ENCODE assay signal across 8 cellular contexts in genomic region chr16:6684076-6684673, GRCh38.
DNase-seq lines count a peak whose midpoint lies in the region; ATAC-seq and TF ChIP-seq lines count a peak whose summit lies in the region.

No MANE protein-coding gene starts in this region.

- WGBS in GM23248 (ENCODE audit: low coverage in 1 of 2, low lambda C conversion rate in 2 of 2, missing lambda C conversion rate in 2 of 2), 2 experiments, result 1 to 3% methylated on average over 7 of the region's 7 CpGs
- 17% methylated on average over 7 of the region's 7 CpGs for WGBS in hepatocyte (ENCODE audit: low lambda C conversion rate, missing lambda C conversion rate)

- H3K4me2 ChIP-seq in GM23248 (ENCODE audit: unreplicated experiment) (no peak overlapping the region), hepatocyte (no peak overlapping the region)

- H3K9me2 ChIP-seq in GM23248 (ENCODE audit: insufficient read depth) (no peaks in the 10 kb centered on the region), hepatocyte (replicated peaks; ENCODE audit: insufficient read depth) (no peaks in the 10 kb centered on the region)

- TF ChIP-seq CTCF in Panc1 (IDR thresholded peaks at IDR 0.05) (peak; percentile 76), hepatocyte (IDR thresholded peaks at IDR 0.05; ENCODE audit: poor library complexity) (peak; percentile 86)

- H3K9me3 ChIP-seq in GM23248 (ENCODE audit: low read depth) (no peaks in the 10 kb centered on the region), Panc1 (ENCODE audit: control insufficient read depth, insufficient read depth, low read depth, low read length) (no peaks in the 10 kb centered on the region), hepatocyte (ENCODE audit: low read depth) (no peaks in the 10 kb centered on the region)

- DNase-seq in Caki2 (ENCODE audit: low read depth) (peak; percentile 61), GM23248 (peak; percentile 30), Panc1 (ENCODE audit: low read depth, low spot score) (peak; percentile 4), hepatocyte (ENCODE audit: low spot score) (peak; percentile 63), NCI-H446 treated with DMSO at 0.1 percent for 48 hours (lab: John Stamatoyannopoulos, UW) (no peak), KG1 (lab: John Stamatoyannopoulos, UW) (no peak)
- DNase-seq in NK-92 treated with Interleukin-12 subunit alpha and Interleukin-12 subunit beta, amount 100 ng/mL, for 24 hours (lab: John Stamatoyannopoulos, UW), result no peak

- ATAC-seq in Panc1 (peak; percentile 71), HG02642 (IDR thresholded peaks at IDR 0.05; ENCODE audit: poor library complexity, unreplicated experiment) (no peak)

- no TSS peak for BruUV-seq in Panc1 (replicated peaks; lab: Mats Ljungman, UMichigan)

- intact Hi-C loops in Panc1 (cut with micrococcal nuclease; ENCODE audit: unreplicated experiment), result loop anchor here (5.0 kb wide), 1 partner anchor 1488 kb away; no protein-coding TSS in a partner anchor

- H3K79me2 ChIP-seq in GM23248 (ENCODE audit: insufficient read depth) (no peaks in the 10 kb centered on the region), hepatocyte (no peaks in the 10 kb centered on the region)

- no peak overlapping the region for H3K9ac ChIP-seq in GM23248

- H3K27ac ChIP-seq in GM23248 (no peak overlapping the region), Panc1 (ENCODE audit: low read length) (no peak overlapping the region), hepatocyte (no peak overlapping the region)

- H3K4me3 ChIP-seq in GM23248 (no peak overlapping the region), Panc1 (ENCODE audit: low read depth in 2 of 2, low read length in 2 of 2) (no peak overlapping the region), hepatocyte (no peak overlapping the region)

- in situ Hi-C loops in Caki2 (cut with HindIII; ENCODE audit: low pct_unique_long_range_greater_than_20kb, low sequenced_read_pairs), result no loop called here
- in situ Hi-C loops in GM23248 (cut with MboI), result no loop called here
- in situ Hi-C loops in Panc1 (cut with HindIII; ENCODE audit: low pct_unique_long_range_greater_than_20kb, low sequenced_read_pairs), result no loop called here

- no peaks in the 10 kb centered on the region for H3K27me3 ChIP-seq in GM23248 (replicated peaks; ENCODE audit: insufficient read depth)
- no peaks in the 10 kb centered on the region for H3K27me3 ChIP-seq in Panc1 (ENCODE audit: control insufficient read depth, insufficient read depth, low read length)
- peaks cover 7% of the 10 kb centered on the region for H3K27me3 ChIP-seq in hepatocyte

- CTCF ChIA-PET in Panc1 (lab: Charles Lee), result no interaction called here

- H3K4me1 ChIP-seq in GM23248 (ENCODE audit: insufficient read depth), result no peaks in the 10 kb centered on the region
- no peaks in the 10 kb centered on the region for H3K4me1 ChIP-seq in Panc1 (ENCODE audit: control insufficient read depth, insufficient read depth, low read length)
- H3K4me1 ChIP-seq in hepatocyte (ENCODE audit: insufficient read depth), result no peaks in the 10 kb centered on the region

- H3K36me3 ChIP-seq in GM23248 (ENCODE audit: low read depth) (no peaks in the 10 kb centered on the region), Panc1 (ENCODE audit: control insufficient read depth, insufficient read depth, low read length) (no peaks in the 10 kb centered on the region), hepatocyte (replicated peaks; ENCODE audit: insufficient read depth, low read depth) (no peaks in the 10 kb centered on the region)

- POLR2A ChIA-PET in Panc1 (lab: Charles Lee), result no interaction called here

- H3F3A ChIP-seq in GM23248 (ENCODE audit: insufficient read depth), result no peaks in the 10 kb centered on the region

- H2AFZ ChIP-seq in GM23248 (no peak overlapping the region), hepatocyte (no peak overlapping the region)

- no peaks in the 10 kb centered on the region for H4K20me1 ChIP-seq in GM23248 (ENCODE audit: insufficient read depth)
- H4K20me1 ChIP-seq in hepatocyte (ENCODE audit: insufficient read depth, poor library complexity, severe bottlenecking), result no peaks in the 10 kb centered on the region

Comparison
In these comparisons a context has a peak if more than half of its experiments do, and no peak if none do; other contexts are left out.
1. DNase-seq: peak in Caki2 (single experiment), GM23248 (single experiment), Panc1 (single experiment) and hepatocyte (single experiment); none in NCI-H446 treated with DMSO at 0.1 percent for 48 hours (single experiment), NK-92 treated with Interleukin-12 subunit alpha and Interleukin-12 subunit beta, amount 100 ng/mL, for 24 hours (single experiment) and KG1 (single experiment).